In genomic region chr1:71784989-71785388, GRCh38 we compare ENCODE assay signal across 1 cellular context.
TF ChIP-seq lines count a peak whose summit lies in the region.

No MANE protein-coding gene starts in this region.

TF ChIP-seq in IMR-90, 13 proteins besides CTCF, POLR2A, EP300 and RAD21:
- no peak for TF ChIP-seq MAFK (IDR thresholded peaks at IDR 0.05; ENCODE audit: low read depth, low read length)
- no peak for TF ChIP-seq MAZ (IDR thresholded peaks at IDR 0.05; ENCODE audit: borderline replicate concordance, low read depth, low read length)
- TF ChIP-seq NFE2L2 (IDR thresholded peaks at IDR 0.05; ENCODE audit: low read depth, low read length), result no peak
- no peak for TF ChIP-seq BHLHE40 (IDR thresholded peaks at IDR 0.05; ENCODE audit: low read depth, low read length)
- TF ChIP-seq ELK1 (IDR thresholded peaks at IDR 0.05; ENCODE audit: borderline replicate concordance, low read depth, low read length), result no peak
- no peak for TF ChIP-seq FOS (IDR thresholded peaks at IDR 0.05; ENCODE audit: low read depth, low read length)
- TF ChIP-seq MXI1 (IDR thresholded peaks at IDR 0.05; ENCODE audit: borderline replicate concordance, low read depth, low read length), result no peak
- no peak for TF ChIP-seq SMC3 (IDR thresholded peaks at IDR 0.05; ENCODE audit: low read depth, low read length)
- no peak for TF ChIP-seq RFX5 (IDR thresholded peaks at IDR 0.05; ENCODE audit: low read depth, low read length)
- no peak for TF ChIP-seq RCOR1 (IDR thresholded peaks at IDR 0.05; ENCODE audit: insufficient replicate concordance, low read length)
- TF ChIP-seq CHD1 (IDR thresholded peaks at IDR 0.05; ENCODE audit: low read depth, low read length), result no peak
- no peak for TF ChIP-seq USF2 (IDR thresholded peaks at IDR 0.05; ENCODE audit: low read depth, low read length)
